In the genomic region with DNA sequence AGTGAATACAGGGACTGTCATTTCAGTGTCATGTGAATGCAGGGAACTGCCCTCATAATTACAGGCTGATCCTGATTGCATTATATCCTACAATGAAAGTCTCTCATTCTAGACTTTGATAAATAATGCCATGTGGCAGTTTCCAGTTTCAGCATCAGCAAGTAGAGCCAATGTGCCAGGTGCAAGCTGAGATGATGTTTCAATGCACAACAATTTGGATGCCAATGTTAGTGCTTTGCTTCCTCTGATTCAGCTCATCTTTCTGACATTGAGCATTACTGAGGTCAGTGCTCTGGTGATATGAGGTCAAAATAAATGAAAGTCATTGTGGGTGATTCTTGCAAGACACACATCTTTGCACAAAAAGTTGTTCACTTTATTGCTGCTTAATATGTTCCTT, we compare ENCODE assay signal across 26 cellular contexts.
DNase-seq lines count a peak whose midpoint lies in the region; ATAC-seq and TF ChIP-seq lines count a peak whose summit lies in the region.
"Had no signal": no experiment of that assay in that cellular context is flagged by ENCODE, and none has a peak within 500 bp of the region (broad histone marks: within the 10 kb centered on the region; RNA-seq: fewer than 3 reads in every experiment).

No MANE protein-coding gene starts in this region.

- no peak overlapping the region for H3K4me3 ChIP-seq in OCI-LY1 (ENCODE audit: low read depth, low read length, poor library complexity, severe bottlenecking)
- H3K4me3 ChIP-seq: lower lobe of right lung, smooth muscle cell had no signal

- H3K9me3 ChIP-seq in OCI-LY1 (ENCODE audit: low read length), result no peaks in the 10 kb centered on the region
- H3K9me3 ChIP-seq: lower lobe of right lung had no signal

- no peaks in the 10 kb centered on the region for H3K27me3 ChIP-seq in OCI-LY1 (ENCODE audit: insufficient read depth, low read length)

- no peaks in the 10 kb centered on the region for H3K9me2 ChIP-seq in OCI-LY1 (ENCODE audit: low read depth, low read length)

- ATAC-seq in HG03354 (IDR thresholded peaks at IDR 0.05; ENCODE audit: poor library complexity, severe bottlenecking, unreplicated experiment) (no peak), HG03280 (IDR thresholded peaks at IDR 0.05; ENCODE audit: unreplicated experiment) (no peak)
- ATAC-seq: CD8-positive, alpha-beta T cell; lower lobe of right lung; natural killer cell; Panc1 had no signal

- H3K4me1 ChIP-seq in OCI-LY1 (ENCODE audit: insufficient read depth, low read length, severe bottlenecking), result peaks cover 4% of the 10 kb centered on the region
- H3K4me1 ChIP-seq: lower lobe of right lung had no signal

- no peak overlapping the region for H3K27ac ChIP-seq in OCI-LY1 (ENCODE audit: low read depth, low read length, poor library complexity, severe bottlenecking)
- H3K27ac ChIP-seq: lower lobe of right lung had no signal

- H3K79me2 ChIP-seq in OCI-LY1 (ENCODE audit: insufficient read depth, low read length), result no peaks in the 10 kb centered on the region

- H3K9ac ChIP-seq in OCI-LY1 (ENCODE audit: low read length), result no peak overlapping the region

- H3F3A ChIP-seq in OCI-LY1 (ENCODE audit: insufficient read depth, low read length), result no peaks in the 10 kb centered on the region

- peak overlapping the region; percentile 52; the same call in 1 of the 2 replicates for H3K4me2 ChIP-seq in OCI-LY1 (ENCODE audit: low read length)
- H3K4me2 ChIP-seq: smooth muscle cell had no signal

- no peak overlapping the region for H2AFZ ChIP-seq in OCI-LY1 (ENCODE audit: low read length)

- TF ChIP-seq CTCF in OCI-LY1 (IDR thresholded peaks at IDR 0.05; ENCODE audit: low read length), result no peak

- DNase-seq in NCI-H345 (lab: John Stamatoyannopoulos, UW) (peak; percentile 18), NCI-H345 treated with DMSO at 0.1 percent for 48 hours (lab: John Stamatoyannopoulos, UW; ENCODE audit: unreplicated experiment) (no peak), fibroblast of peridontal ligament (ENCODE audit: extremely low read depth) (peak; percentile 3), SHP77 (lab: John Stamatoyannopoulos, UW) (no peak), activated gamma-delta T cell treated with Interleukin-2 at 50 U/mL for 16 hours (no peak)
- DNase-seq: activated CD4-positive, alpha-beta T cell treated with anti-CD3 and anti-CD28 coated beads, Interleukin-2, amount 50 U/mL, for 4 hours; activated naive CD4-positive, alpha-beta T cell treated with anti-CD3 and anti-CD28 coated beads, Interleukin-2, amount 50 U/mL, for 16 hours; amygdala; CD8-positive, alpha-beta T cell; DMS79 treated with DMSO at 0.1 percent for 48 hours; effector CD4-positive, alpha-beta T cell; GF-D8; H7; KBM-7; lower lobe of right lung; natural killer cell; NCI-H2029 treated with DMSO at 0.1 percent for 48 hours; NCI-H510A; SIG-M5; stimulated activated CD4-positive, alpha-beta T cell treated with anti-CD3 and anti-CD28 coated beads, Interleukin-2, amount 100 ng/mL, for 48 hours; T-helper 1 cell had no signal

- no peaks in the 10 kb centered on the region for H3K36me3 ChIP-seq in OCI-LY1 (ENCODE audit: insufficient read depth, low read length)
- H3K36me3 ChIP-seq: lower lobe of right lung had no signal

- H4K20me1 ChIP-seq in OCI-LY1 (ENCODE audit: insufficient read depth, low read length), result no peaks in the 10 kb centered on the region

Comparison
In these comparisons a context has a peak if more than half of its experiments do, and no peak if none do; other contexts are left out.
1. DNase-seq: peak in NCI-H345 (single experiment) and fibroblast of peridontal ligament (single experiment); none in NCI-H345 treated with DMSO at 0.1 percent for 48 hours (single experiment), SHP77 (0 of 2) and activated gamma-delta T cell treated with Interleukin-2 at 50 U/mL for 16 hours (single experiment).